Comparison of ENCODE assay signal across 12 cellular contexts in the genomic region with DNA sequence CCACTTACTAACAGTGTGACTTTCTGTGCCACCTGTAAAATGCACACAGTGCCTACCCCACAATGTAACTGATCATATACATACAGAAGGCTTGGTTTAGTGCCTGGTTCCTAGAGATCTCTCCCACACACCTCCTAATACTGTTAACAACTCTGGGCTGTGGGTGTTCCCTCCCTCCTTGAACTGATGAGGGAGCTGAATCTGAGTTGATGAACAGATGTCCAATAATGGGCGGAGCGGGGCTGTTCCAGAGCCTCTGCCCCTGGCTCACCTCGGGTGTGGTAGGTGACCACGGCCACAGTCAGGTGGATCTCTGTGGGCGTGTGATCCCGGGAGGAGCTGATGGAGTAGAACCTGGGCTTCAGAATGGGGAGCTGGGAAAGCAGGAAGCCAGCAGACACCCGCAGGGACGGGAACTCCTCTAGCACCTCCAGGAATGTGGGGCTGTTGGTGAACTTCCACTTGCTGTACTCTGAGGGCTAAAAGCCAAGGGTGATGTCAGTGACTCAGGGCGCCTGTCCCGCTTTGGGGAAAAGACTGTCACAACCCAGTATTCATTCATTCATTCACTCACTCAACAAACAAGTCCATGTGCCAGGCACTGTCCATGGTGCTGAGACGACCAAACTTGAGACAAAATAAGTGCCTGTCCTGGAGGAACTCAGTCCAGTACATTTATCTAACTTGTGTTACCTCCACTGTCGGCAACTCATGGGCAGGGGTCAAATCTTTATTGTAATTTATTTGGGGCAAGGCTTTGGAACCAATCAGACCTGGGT. TPM values are rescaled to one million over a fixed set of nuclear protein-coding genes. Genes with fewer than 3 reads are reported as not detected.
DNase-seq lines count a peak whose midpoint lies in the region; ATAC-seq, FAIRE-seq and TF ChIP-seq lines count a peak whose summit lies in the region.
"Had no signal": no experiment of that assay in that cellular context is flagged by ENCODE, and none has a peak within 500 bp of the region (broad histone marks: within the 10 kb centered on the region; RNA-seq: fewer than 3 reads in every experiment).

No MANE protein-coding gene starts in this region.

- DNase-seq in NCI-H82 (lab: John Stamatoyannopoulos, UW) (peak; percentile 79), NCI-H82 treated with DMSO at 0.1 percent for 48 hours (lab: John Stamatoyannopoulos, UW; ENCODE audit: unreplicated experiment) (no peak), LoVo (ENCODE audit: low spot score) (peak; percentile 11), astrocyte (ENCODE audit: low read depth) (peak; percentile 19), lung microvascular endothelial cell (ENCODE audit: low read depth in 2 of 2) (peak; percentile 49 to 57), C1 segment of cervical spinal cord (lab: John Stamatoyannopoulos, UW) (no peak), DMS153 treated with DMSO at 0.1 percent for 48 hours (lab: John Stamatoyannopoulos, UW; ENCODE audit: unreplicated experiment) (no peak)
- DNase-seq: SHP77 had no signal

- no peaks in the 10 kb centered on the region for H3K36me3 Mint-ChIP-seq in astrocyte (ENCODE audit: low read depth, unreplicated experiment)
- H3K36me3 Mint-ChIP-seq: naive thymus-derived CD8-positive, alpha-beta T cell had no signal

- H3K36me3 ChIP-seq in astrocyte (ENCODE audit: insufficient read depth, low read length): no peaks in the 10 kb centered on the region
- H3K36me3 ChIP-seq: thyroid gland had no signal

- H3K27ac Mint-ChIP-seq in astrocyte (ENCODE audit: unreplicated experiment): no peak overlapping the region

- no peak overlapping the region for H3K4me3 ChIP-seq in astrocyte (ENCODE audit: insufficient read depth, low read depth, low read length)
- H3K4me3 ChIP-seq: thyroid gland had no signal

- no peak overlapping the region for H2AFZ ChIP-seq in astrocyte (ENCODE audit: low read depth, low read length)

- H3K27ac ChIP-seq in astrocyte (ENCODE audit: low read depth, low read length): no peak overlapping the region
- H3K27ac ChIP-seq: thyroid gland had no signal

- no peaks in the 10 kb centered on the region for H3K4me1 ChIP-seq in astrocyte (ENCODE audit: insufficient read depth, low read length)
- H3K4me1 ChIP-seq: thyroid gland had no signal

- no peaks in the 10 kb centered on the region for H3K27me3 ChIP-seq in astrocyte (ENCODE audit: insufficient read depth, low read length)
- H3K27me3 ChIP-seq: thyroid gland had no signal

- H3K4me1 Mint-ChIP-seq in astrocyte (ENCODE audit: low read depth, unreplicated experiment): no peaks in the 10 kb centered on the region

- TF ChIP-seq CTCF in astrocyte (IDR thresholded peaks at IDR 0.05; ENCODE audit: insufficient read depth, low read depth, low read length): no peak

- H3K9ac ChIP-seq in astrocyte (ENCODE audit: low read length): no peak overlapping the region

- H3K4me3 Mint-ChIP-seq in astrocyte (ENCODE audit: unreplicated experiment): no peak overlapping the region
- H3K4me3 Mint-ChIP-seq: naive thymus-derived CD8-positive, alpha-beta T cell had no signal

- no peak overlapping the region for H3K4me2 ChIP-seq in astrocyte (ENCODE audit: low read length)

- no peaks in the 10 kb centered on the region for H3K79me2 ChIP-seq in astrocyte (ENCODE audit: insufficient read depth, low read length)

- H3K9me3 Mint-ChIP-seq in astrocyte (ENCODE audit: unreplicated experiment): peaks cover 1% of the 10 kb centered on the region
- H3K9me3 Mint-ChIP-seq: naive thymus-derived CD8-positive, alpha-beta T cell had no signal

- H3K27me3 Mint-ChIP-seq in astrocyte (ENCODE audit: low read depth, unreplicated experiment): peaks cover 33% of the 10 kb centered on the region

- H3K9me3 ChIP-seq in astrocyte (ENCODE audit: insufficient read depth, low read depth, low read length): no peaks in the 10 kb centered on the region
- H3K9me3 ChIP-seq: thyroid gland had no signal

- no peak for FAIRE-seq in astrocyte (lab: Jason Lieb, UNC)
- FAIRE-seq: colon had no signal

- no peak for ATAC-seq in HG02763 (IDR thresholded peaks at IDR 0.05; ENCODE audit: unreplicated experiment)
- ATAC-seq: naive thymus-derived CD8-positive, alpha-beta T cell had no signal

- H4K20me1 ChIP-seq in astrocyte (ENCODE audit: insufficient read depth, low read length): no peaks in the 10 kb centered on the region

RNA-seq across cellular contexts. Expression of gene NOS2, which starts 37.6 kb away (rescaled TPM):
- 0.07 and 0.09 TPM in 2 replicates for total RNA-seq in astrocyte
- total RNA-seq in lung microvascular endothelial cell: 0.20 and 0.22 TPM in 2 replicates

Comparison
In these comparisons a context has a peak if more than half of its experiments do, and no peak if none do; other contexts are left out.
1. DNase-seq: peak in NCI-H82 (single experiment), LoVo (single experiment), astrocyte (single experiment) and lung microvascular endothelial cell (2 of 2); none in NCI-H82 treated with DMSO at 0.1 percent for 48 hours (single experiment), C1 segment of cervical spinal cord (0 of 14) and DMS153 treated with DMSO at 0.1 percent for 48 hours (single experiment).